ENCODE assay signal across 19 cellular contexts in genomic region chr16:85457366-85457765, GRCh38.
DNase-seq lines count a peak whose midpoint lies in the region; ATAC-seq, FAIRE-seq and TF ChIP-seq lines count a peak whose summit lies in the region.
"Had no signal": no experiment of that assay in that cellular context is flagged by ENCODE, and none has a peak within 500 bp of the region (broad histone marks: within the 10 kb centered on the region; RNA-seq: fewer than 3 reads in every experiment).

No MANE protein-coding gene starts in this region.

- no peaks in the 10 kb centered on the region for H3K36me3 Mint-ChIP-seq in type B pancreatic cell

- no peaks in the 10 kb centered on the region for H4K20me1 ChIP-seq in Loucy (ENCODE audit: insufficient read depth, low read length, poor library complexity, severe bottlenecking)

- peaks cover 5% of the 10 kb centered on the region for H3K27me3 Mint-ChIP-seq in type B pancreatic cell

- no peak for ATAC-seq in GM18517 (IDR thresholded peaks at IDR 0.05; ENCODE audit: unreplicated experiment)
- ATAC-seq: GM12878, K562, left lobe of liver had no signal

- DNase-seq in Daoy (ENCODE audit: low read depth) (peak; percentile 27), astrocyte of the hippocampus (ENCODE audit: low read depth, low spot score) (peak; percentile 40), type B pancreatic cell (ENCODE audit: extremely low spot score, unreplicated experiment) (no peak), small intestine (no peak)
- DNase-seq: activated CD4-positive, alpha-beta T cell treated with anti-CD3 and anti-CD28 coated beads, Interleukin-2, amount 50 U/mL, for 1 hour; activated gamma-delta T cell treated with Interleukin-2 at 50 U/mL for 16 hours; BE2C; Calu3; GDM1; NCI-H2081; NCI-H510A; Right ventricle myocardium superior had no signal

- H3K9me3 ChIP-seq in Loucy (ENCODE audit: insufficient read depth, low read depth, low read length) (no peaks in the 10 kb centered on the region), parathyroid adenoma (ENCODE audit: control insufficient read depth, low read length) (no peaks in the 10 kb centered on the region), small intestine (ENCODE audit: control insufficient read depth, low read depth) (no peaks in the 10 kb centered on the region)
- H3K9me3 ChIP-seq: BE2C had no signal

- H3K4me1 ChIP-seq in Loucy (ENCODE audit: insufficient read depth, low read length, poor library complexity, severe bottlenecking) (peaks cover 97% of the 10 kb centered on the region), parathyroid adenoma (peaks cover 81% of the 10 kb centered on the region), small intestine (ENCODE audit: control insufficient read depth in 2 of 2, insufficient read depth in 1 of 2, low read depth in 1 of 2, low read length in 1 of 2) (peaks cover 0 to 3% of the 10 kb centered on the region in 2 donors)

- H3K27ac ChIP-seq in parathyroid adenoma, result peak overlapping the region; percentile 99
- no peak overlapping the region for H3K27ac ChIP-seq in small intestine (ENCODE audit: low read depth in 1 of 2, low read length in 1 of 2)

- WGBS in small intestine, 3 donors, result 72 to 83% (median 77%) methylated on average over 7 of the region's 7 CpGs

- peaks cover 37% of the 10 kb centered on the region for H3K4me1 Mint-ChIP-seq in type B pancreatic cell (ENCODE audit: unreplicated experiment)

- H3K27ac Mint-ChIP-seq in type B pancreatic cell, result no peak overlapping the region

- H3K4me3 ChIP-seq in Loucy (ENCODE audit: low read length, poor library complexity, severe bottlenecking) (no peak overlapping the region), parathyroid adenoma (ENCODE audit: low read depth, low read length) (no peak overlapping the region), small intestine (ENCODE audit: low read depth in 1 of 2, low read length in 2 of 2) (no peak overlapping the region)
- H3K4me3 ChIP-seq: GM12878, K562 had no signal

- 0 out of 2 replicates have a peak, but pooled peaks cover 1% of the 10 kb centered on the region for H3F3A ChIP-seq in Loucy (ENCODE audit: low read depth)

- peaks cover 43% of the 10 kb centered on the region for H3K79me2 ChIP-seq in Loucy (ENCODE audit: insufficient read depth, low read length)
- peaks cover 7% of the 10 kb centered on the region for H3K79me2 ChIP-seq in parathyroid adenoma

- H2AFZ ChIP-seq in Loucy (ENCODE audit: low read length), result no peak overlapping the region
- no peak overlapping the region for H2AFZ ChIP-seq in parathyroid adenoma

- H3K36me3 ChIP-seq in Loucy (ENCODE audit: insufficient read depth, low read length), result no peaks in the 10 kb centered on the region
- no peaks in the 10 kb centered on the region for H3K36me3 ChIP-seq in parathyroid adenoma (ENCODE audit: control insufficient read depth, insufficient read depth, low read length)
- H3K36me3 ChIP-seq in small intestine (ENCODE audit: control insufficient read depth in 2 of 2, insufficient read depth in 2 of 2, low read length in 2 of 2), result no peaks in the 10 kb centered on the region
- H3K36me3 ChIP-seq: BE2C had no signal

- H3K4me2 ChIP-seq in Loucy (ENCODE audit: low read depth, low read length, poor library complexity, severe bottlenecking), result no peak overlapping the region
- H3K4me2 ChIP-seq in parathyroid adenoma (ENCODE audit: low read length), result no peak overlapping the region

- TF ChIP-seq CTCF in Loucy (conservative IDR thresholded peaks at IDR 0.05; ENCODE audit: low read length) (no peak), parathyroid adenoma (IDR thresholded peaks at IDR 0.05) (no peak), type B pancreatic cell (conservative IDR thresholded peaks at IDR 0.05) (no peak)

- H3K9me3 Mint-ChIP-seq in type B pancreatic cell, result no peaks in the 10 kb centered on the region
- H3K9me3 Mint-ChIP-seq: central memory CD8-positive, alpha-beta T cell had no signal

- no peak overlapping the region for H3K4me3 Mint-ChIP-seq in type B pancreatic cell
- H3K4me3 Mint-ChIP-seq: central memory CD8-positive, alpha-beta T cell had no signal

- H3K27me3 ChIP-seq in Loucy (ENCODE audit: insufficient read depth, low read length, poor library complexity, severe bottlenecking), result no peaks in the 10 kb centered on the region
- no peaks in the 10 kb centered on the region for H3K27me3 ChIP-seq in parathyroid adenoma (ENCODE audit: control insufficient read depth, insufficient read depth, low read length)
- no peaks in the 10 kb centered on the region for H3K27me3 ChIP-seq in small intestine (ENCODE audit: control insufficient read depth in 2 of 2, insufficient read depth in 2 of 2, low read length in 2 of 2)
- H3K27me3 ChIP-seq: BE2C had no signal

- no peaks in the 10 kb centered on the region for H3K9me2 ChIP-seq in Loucy (replicated peaks; ENCODE audit: low read depth, low read length)

- FAIRE-seq in small intestine (lab: Jason Lieb, UNC), result no peak
- FAIRE-seq: GM12878, K562 had no signal

- H3K9ac ChIP-seq in Loucy (ENCODE audit: low read depth, low read length, poor library complexity, severe bottlenecking) (peak overlapping the region; percentile 98), parathyroid adenoma (no peak overlapping the region)

Comparison
In these comparisons a context has a peak if more than half of its experiments do, and no peak if none do; other contexts are left out.
1. DNase-seq: peak in Daoy (single experiment) and astrocyte of the hippocampus (single experiment); none in type B pancreatic cell (single experiment) and small intestine (single experiment).